ENCODE assay signal across 9 cellular contexts in the genomic region with DNA sequence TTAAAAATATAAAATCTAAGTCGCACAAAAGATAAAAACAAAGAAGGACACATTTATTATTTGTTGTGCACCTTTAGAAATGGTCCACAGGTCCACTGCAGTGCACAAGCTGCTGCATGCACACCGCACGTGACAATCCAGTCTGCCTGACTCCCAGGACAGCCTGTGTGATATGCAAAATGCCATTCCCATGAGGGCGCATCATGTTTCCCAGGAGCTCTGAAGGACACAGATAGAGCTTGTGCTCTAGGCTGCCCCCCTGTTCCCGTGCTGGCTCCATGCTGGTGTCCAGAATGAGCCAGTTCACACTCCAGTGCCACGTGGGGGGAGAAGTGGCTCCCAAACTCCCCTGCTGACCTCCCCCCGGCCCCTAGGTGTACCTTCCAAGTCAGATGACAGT. TPM values are rescaled to one million over a fixed set of nuclear protein-coding genes. Genes with fewer than 3 reads are reported as not detected.
DNase-seq lines count a peak whose midpoint lies in the region; ATAC-seq and TF ChIP-seq lines count a peak whose summit lies in the region.
"Had no signal": no experiment of that assay in that cellular context is flagged by ENCODE, and none has a peak within 500 bp of the region (broad histone marks: within the 10 kb centered on the region; RNA-seq: fewer than 3 reads in every experiment).

No MANE protein-coding gene starts in this region.

- H3K9me3 ChIP-seq in HCT116 (ENCODE audit: control insufficient read depth in 1 of 2, insufficient read depth in 1 of 2, low read depth in 1 of 2, low read length in 2 of 2) (no peaks in the 10 kb centered on the region), NT2/D1 (ENCODE audit: insufficient read depth, low read length) (no peaks in the 10 kb centered on the region)

- H3K27me3 ChIP-seq in HCT116 (ENCODE audit: insufficient read depth, low read length) (no peaks in the 10 kb centered on the region), NT2/D1 (ENCODE audit: insufficient read depth, insufficient read length) (no peaks in the 10 kb centered on the region)

- CTCF ChIA-PET in HCT116 (lab: Charles Lee), result interaction anchor here (0.7 to 6.6 kb wide), 47 partner anchors 9 to 448 kb away, joined by 3 to 339 read pairs (median 5); no protein-coding TSS in a partner anchor

- H3K9ac ChIP-seq in HCT116 (ENCODE audit: low read length), result no peak overlapping the region
- no peak overlapping the region for H3K9ac ChIP-seq in NT2/D1 (ENCODE audit: insufficient read length, low read depth)

- no peak overlapping the region for H2AFZ ChIP-seq in HCT116 (ENCODE audit: low read depth, low read length, poor library complexity, severe bottlenecking)

- H3K4me1 ChIP-seq in HCT116 (ENCODE audit: control insufficient read depth in 1 of 2, insufficient read depth in 2 of 2, low read length in 2 of 2), result peaks cover 6 to 10% of the 10 kb centered on the region in 2 experiments; a peak in 3 of 4 replicates
- peaks cover 17% of the 10 kb centered on the region for H3K4me1 ChIP-seq in NT2/D1 (ENCODE audit: insufficient read depth, insufficient read length)

- H3K9me2 ChIP-seq in HCT116 (ENCODE audit: insufficient read depth), result no peaks in the 10 kb centered on the region

- TF ChIP-seq RAD21 in HCT116 (IDR thresholded peaks at IDR 0.05; ENCODE audit: low read depth), result no peak

- DNase-seq in HCT116 (ENCODE audit: low read depth, low spot score), result no peak
- peak; percentile 68 for DNase-seq in NT2/D1 (ENCODE audit: low read depth, low spot score)
- peak; percentile 72 for DNase-seq in globus pallidus (ENCODE audit: low spot score)
- no peak for DNase-seq in sciatic nerve (ENCODE audit: low spot score)
- DNase-seq in SKM-1 treated with dmso at 0.1 percent for 144 hours (lab: John Stamatoyannopoulos, UW; ENCODE audit: unreplicated experiment), result no peak
- DNase-seq in HK-2 (ENCODE audit: unreplicated experiment), result no peak

- no peak for TF ChIP-seq CTCF in HCT116 (IDR thresholded peaks at IDR 0.05 in 2 of 3, conservative IDR thresholded peaks at IDR 0.05 in 1 of 3; ENCODE audit: borderline replicate concordance in 1 of 3, insufficient read depth in 1 of 3, low read depth in 2 of 3, low read length in 2 of 3)

- peak overlapping the region; percentile 2; the same call in 1 of the 2 replicates for H3K4me2 ChIP-seq in HCT116 (ENCODE audit: low read length)

- no peaks in the 10 kb centered on the region for H4K20me1 ChIP-seq in HCT116 (ENCODE audit: insufficient read depth)

- H3K79me2 ChIP-seq in HCT116 (ENCODE audit: insufficient read depth, low read length), result no peaks in the 10 kb centered on the region

- TF ChIP-seq POLR2A in HCT116 (IDR thresholded peaks at IDR 0.05; ENCODE audit: borderline replicate concordance, extremely low read depth, insufficient read depth, insufficient read length), result no peak

- intact Hi-C loops in HCT116 (cut with micrococcal nuclease), result loop anchor here (1.0 to 5.0 kb wide), 4 partner anchors 57 to 384 kb away; no protein-coding TSS in a partner anchor
- intact Hi-C loops in sciatic nerve (cut with DNase I), result loop anchor here (5.0 kb wide), 2 partner anchors 54 to 184 kb away; no protein-coding TSS in a partner anchor

- ATAC-seq in HCT116, result peak; percentile 76
- ATAC-seq in sciatic nerve, result peak; percentile 10
- no peak for ATAC-seq in HG02852 (IDR thresholded peaks at IDR 0.05; ENCODE audit: unreplicated experiment)
- no peak for ATAC-seq in HG03097 (IDR thresholded peaks at IDR 0.05; ENCODE audit: low FRiP score, unreplicated experiment)

- H3K27ac ChIP-seq in HCT116 (ENCODE audit: low read depth, low read length), result no peak overlapping the region

- RAD21 ChIA-PET in HCT116 (lab: Charles Lee; ENCODE audit: low non-redundant PET in 1 of 2, low total read pairs in 2 of 2, uncharacterized antibody in 2 of 2, unreplicated experiment in 2 of 2), result interaction anchor here (0.8 to 2.9 kb wide), 14 partner anchors 10 to 385 kb away, joined by 3 to 75 read pairs (median 6); partner anchors contain the start of gene NUCKS1 (in 1 of the 2)

- H3K4me3 ChIP-seq in HCT116 (replicated peaks in 1 of 2; ENCODE audit: low read depth in 1 of 2, low read length in 2 of 2) (no peak overlapping the region), NT2/D1 (ENCODE audit: insufficient read length, low read depth) (no peak overlapping the region)

- no TSS peak for BruUV-seq in HCT116 (replicated peaks; lab: Mats Ljungman, UMichigan)

- POLR2A ChIA-PET in HCT116 (lab: Charles Lee), result interaction anchor here (0.6 to 2.5 kb wide), 3 partner anchors 58 to 317 kb away, joined by 3 to 17 read pairs (median 7); no protein-coding TSS in a partner anchor

- H3K36me3 ChIP-seq in HCT116 (ENCODE audit: control insufficient read depth in 1 of 2, insufficient read depth in 2 of 2, low read length in 2 of 2), result no peaks in the 10 kb centered on the region
- no peaks in the 10 kb centered on the region for H3K36me3 ChIP-seq in NT2/D1 (ENCODE audit: insufficient read depth, insufficient read length, low read length)

TF ChIP-seq in HCT116, 20 proteins besides CTCF, POLR2A, EP300 and RAD21:
- peak; percentile 48; the same call in 1 of the 2 replicates for TF ChIP-seq MAX (IDR thresholded peaks at IDR 0.05)
- no peak for TF ChIP-seq ZNF274 (IDR thresholded peaks at IDR 0.05; ENCODE audit: low read depth, low read length)
- TF ChIP-seq SRF (IDR thresholded peaks at IDR 0.05; ENCODE audit: low read depth), result no peak
- TF ChIP-seq, protein P1, sequence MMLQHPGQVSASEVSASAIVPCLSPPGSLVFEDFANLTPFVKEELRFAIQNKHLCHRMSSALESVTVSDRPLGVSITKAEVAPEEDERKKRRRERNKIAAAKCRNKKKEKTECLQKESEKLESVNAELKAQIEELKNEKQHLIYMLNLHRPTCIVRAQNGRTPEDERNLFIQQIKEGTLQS (IDR thresholded peaks at IDR 0.05), result no peak
- TF ChIP-seq ELF1 (IDR thresholded peaks at IDR 0.05; ENCODE audit: borderline replicate concordance, low read depth), result no peak
- TF ChIP-seq ZFX (IDR thresholded peaks at IDR 0.05), result no peak

RNA-seq across cellular contexts. Expression of gene RAB7B, which starts 26.5 kb away (rescaled TPM):
- total RNA-seq in HCT116 (2021; ENCODE audit: unreplicated experiment) (0.22 TPM), sciatic nerve (5.1 TPM)
- polyA plus RNA-seq in HCT116 (2012), result 0.11 and 0.16 TPM in 2 replicates
- total RNA-seq: NCI-H460 had no signal

RNA-seq across cellular contexts. Expression of gene SLC26A9, which starts 33.5 kb away (rescaled TPM):
- total RNA-seq in HCT116 (2021; ENCODE audit: unreplicated experiment), result not detected
- polyA plus RNA-seq in HCT116 (2012), result 0.02 TPM in 1 of 2 replicates, not detected in the other
- not detected for total RNA-seq in sciatic nerve

RNA-seq across cellular contexts. Expression of gene CTSE, which starts 47.0 kb away (rescaled TPM):
- 0.12 TPM for total RNA-seq in HCT116 (2021; ENCODE audit: unreplicated experiment)
- not detected in 2 replicates for polyA plus RNA-seq in HCT116 (2012)
- 1.1 TPM for total RNA-seq in sciatic nerve
- total RNA-seq: NCI-H460 had no signal

Comparison
In these comparisons a context has a peak if more than half of its experiments do, and no peak if none do; other contexts are left out.
1. ATAC-seq: peak in HCT116 (single experiment) and sciatic nerve (single experiment); none in HG02852 (single experiment) and HG03097 (single experiment).
2. DNase-seq: peak in NT2/D1 (single experiment) and globus pallidus (single experiment); none in HCT116 (single experiment), sciatic nerve (single experiment), SKM-1 treated with dmso at 0.1 percent for 144 hours (single experiment) and HK-2 (single experiment).